Comparison of ENCODE assay signal across 14 cellular contexts in genomic region chr3:189316296-189317019, GRCh38.
DNase-seq lines count a peak whose midpoint lies in the region; ATAC-seq and TF ChIP-seq lines count a peak whose summit lies in the region.
"Had no signal": no experiment of that assay in that cellular context is flagged by ENCODE, and none has a peak within 500 bp of the region (broad histone marks: within the 10 kb centered on the region; RNA-seq: fewer than 3 reads in every experiment).

No MANE protein-coding gene starts in this region.

- DNase-seq in DMS153 treated with DMSO at 0.1 percent for 48 hours (lab: John Stamatoyannopoulos, UW; ENCODE audit: unreplicated experiment), result peak; percentile 81
- DNase-seq in RPMI7951 (ENCODE audit: low read depth), result peak; percentile 67
- peak; percentile 47 for DNase-seq in lung (ENCODE audit: low spot score)
- DNase-seq in stimulated activated CD4-positive, alpha-beta T cell treated with anti-CD3 and anti-CD28 coated beads, Interleukin-4, amount 100 ng/mL, for 4 hours, result no peak
- no peak for DNase-seq in osteocyte (ENCODE audit: extremely low spot score, unreplicated experiment)
- no peak for DNase-seq in heart left ventricle
- DNase-seq: activated CD4-positive, alpha-beta T cell treated with anti-CD3 and anti-CD28 coated beads for 48 hours; activated naive CD4-positive, alpha-beta T cell treated with anti-CD3 and anti-CD28 coated beads for 36 hours; CD4-positive, alpha-beta memory T cell; hippocampal formation had no signal

- H3K36me3 ChIP-seq in lung (ENCODE audit: control insufficient read depth in 2 of 2, insufficient read depth in 2 of 2, low read length in 2 of 2) (no peaks in the 10 kb centered on the region), heart left ventricle (no peaks in the 10 kb centered on the region)
- H3K36me3 ChIP-seq: thoracic aorta had no signal

- no peak overlapping the region for H3K4me3 Mint-ChIP-seq in osteocyte (ENCODE audit: unreplicated experiment)
- H3K4me3 Mint-ChIP-seq: activated naive CD4-positive, alpha-beta T cell treated with anti-CD3 and anti-CD28 coated beads for 36 hours; CD4-positive, alpha-beta memory T cell; neural crest cell had no signal

- H3K27ac Mint-ChIP-seq in osteocyte (ENCODE audit: unreplicated experiment), result no peak overlapping the region
- H3K27ac Mint-ChIP-seq: activated naive CD4-positive, alpha-beta T cell treated with anti-CD3 and anti-CD28 coated beads for 36 hours had no signal

- H3K9me3 ChIP-seq in lung (ENCODE audit: control insufficient read depth in 2 of 2, insufficient read depth in 1 of 2, low read length in 1 of 2) (no peaks in the 10 kb centered on the region), heart left ventricle (no peaks in the 10 kb centered on the region)
- H3K9me3 ChIP-seq: thoracic aorta had no signal

- intact Hi-C loops in heart left ventricle (cut with DNase I), result no loop called here

- no peaks in the 10 kb centered on the region for H3K36me3 Mint-ChIP-seq in osteocyte (ENCODE audit: unreplicated experiment)

- TF ChIP-seq CTCF in lung (IDR thresholded peaks at IDR 0.05; ENCODE audit: control extremely low read depth, extremely low read depth), result no peak
- no peak for TF ChIP-seq CTCF in osteocyte (IDR thresholded peaks at IDR 0.05)
- no peak for TF ChIP-seq CTCF in heart left ventricle (IDR thresholded peaks at IDR 0.05)

- H3K4me1 Mint-ChIP-seq in osteocyte (ENCODE audit: unreplicated experiment), result peaks cover 11% of the 10 kb centered on the region
- H3K4me1 Mint-ChIP-seq: neural crest cell had no signal

- no peak for TF ChIP-seq POLR2A in heart left ventricle (IDR thresholded peaks at IDR 0.05)

- H3K9me3 Mint-ChIP-seq in osteocyte (ENCODE audit: unreplicated experiment), result no peaks in the 10 kb centered on the region
- H3K9me3 Mint-ChIP-seq: activated naive CD4-positive, alpha-beta T cell treated with anti-CD3 and anti-CD28 coated beads for 36 hours had no signal

- H3K27ac ChIP-seq in lung (ENCODE audit: low read depth in 1 of 2, low read length in 1 of 2), result peak overlapping the region in 1 of 2 donors; percentile 43
- no peak overlapping the region for H3K27ac ChIP-seq in heart left ventricle
- H3K27ac ChIP-seq: thoracic aorta had no signal

- peak; percentile 75 for ATAC-seq in lung (ENCODE audit: insufficient read depth, low FRiP score)
- no peak for ATAC-seq in GM21723 (IDR thresholded peaks at IDR 0.05; ENCODE audit: unreplicated experiment)
- ATAC-seq in heart left ventricle, result no peak

- no peak overlapping the region for H3K4me3 ChIP-seq in lung
- no peak overlapping the region for H3K4me3 ChIP-seq in heart left ventricle
- H3K4me3 ChIP-seq: thoracic aorta had no signal

- 57 to 72% methylated on average over 6 of the region's 6 CpGs for WGBS in lung, 2 donors
- 71 to 75% (median 72%) methylated on average over 6 of the region's 6 CpGs for whole genome bisulfite sequencing in heart left ventricle, 4 donors

- TF ChIP-seq RAD21 in Ishikawa (IDR thresholded peaks at IDR 0.05; ENCODE audit: low read depth), result no peak

- TF ChIP-seq EP300 in Ishikawa (IDR thresholded peaks at IDR 0.05; ENCODE audit: borderline replicate concordance), result peak; percentile 83

- H3K4me1 ChIP-seq in lung (ENCODE audit: control insufficient read depth in 2 of 2, insufficient read depth in 2 of 2, low read length in 2 of 2), result no peaks in the 10 kb centered on the region
- no peaks in the 10 kb centered on the region for H3K4me1 ChIP-seq in heart left ventricle

- H3K27me3 ChIP-seq in lung (ENCODE audit: control insufficient read depth, insufficient read depth) (no peaks in the 10 kb centered on the region), heart left ventricle (no peaks in the 10 kb centered on the region)

- H3K27me3 Mint-ChIP-seq in osteocyte (ENCODE audit: unreplicated experiment), result no peaks in the 10 kb centered on the region
- H3K27me3 Mint-ChIP-seq: CD4-positive, alpha-beta memory T cell had no signal

TF ChIP-seq in Ishikawa, 13 proteins besides CTCF, POLR2A, EP300 and RAD21:
- TF ChIP-seq FOXM1 (IDR thresholded peaks at IDR 0.05; ENCODE audit: borderline replicate concordance, low read depth) (peak; percentile 73; the same call in 1 of the 2 replicates), TEAD4 (IDR thresholded peaks at IDR 0.05) (peak; percentile 73), ZBTB7A (IDR thresholded peaks at IDR 0.05; ENCODE audit: low read depth) (no peak), USF1 (IDR thresholded peaks at IDR 0.05) (no peak), TCF12 (IDR thresholded peaks at IDR 0.05; ENCODE audit: low read depth) (peak; percentile 73), MAX (IDR thresholded peaks at IDR 0.05) (peak; percentile 7; the same call in 1 of the 2 replicates), YY1 (IDR thresholded peaks at IDR 0.05; ENCODE audit: low read depth) (no peak), TAF1 (IDR thresholded peaks at IDR 0.05; ENCODE audit: low read depth) (0 out of 2 replicates have a peak, but pooled peaks have one; percentile 18), NFIC (IDR thresholded peaks at IDR 0.05) (peak; percentile 60)
TF ChIP-seq in Ishikawa: peak in this region for 6.

Comparison
In these comparisons a context has a peak if more than half of its experiments do, and no peak if none do; other contexts are left out.
1. DNase-seq: peak in DMS153 treated with DMSO at 0.1 percent for 48 hours (single experiment), RPMI7951 (single experiment) and lung (single experiment); none in stimulated activated CD4-positive, alpha-beta T cell treated with anti-CD3 and anti-CD28 coated beads, Interleukin-4, amount 100 ng/mL, for 4 hours (0 of 2), osteocyte (single experiment) and heart left ventricle (0 of 5).